ENCODE assay signal across 22 cellular contexts in genomic region chr9:136970361-136970760, GRCh38. TPM values are rescaled to one million over a fixed set of nuclear protein-coding genes. Genes with fewer than 3 reads are reported as not detected.
DNase-seq lines count a peak whose midpoint lies in the region; ATAC-seq and TF ChIP-seq lines count a peak whose summit lies in the region.
"Had no signal": no experiment of that assay in that cellular context is flagged by ENCODE, and none has a peak within 500 bp of the region (broad histone marks: within the 10 kb centered on the region; RNA-seq: fewer than 3 reads in every experiment).

No MANE protein-coding gene starts in this region.

- peak overlapping the region; percentile 9 for H4K91ac ChIP-seq in neuronal stem cell (ENCODE audit: low read depth, low read length, poor library complexity)

- H3K14ac ChIP-seq in neuronal stem cell (ENCODE audit: low read length): peak overlapping the region; percentile 71

- peak overlapping the region; percentile 49 for H2BK15ac ChIP-seq in neuronal stem cell (ENCODE audit: low read length)

- H3K27ac ChIP-seq in BLaER1 treated with 17β-estradiol and CSF1 and Interleukin-3, amounts not matched to agents 10 nM and 100 nM: peak overlapping the region in 1 of 11 experiments; percentile 15; a peak in 1 of 22 replicates
- H3K27ac ChIP-seq in neuronal stem cell (replicated peaks; ENCODE audit: low read length) (no peak overlapping the region), tibial nerve (peak overlapping the region in 1 of 4 donors; percentile 70)
- H3K27ac ChIP-seq: A549 had no signal

- H3K9ac ChIP-seq in BLaER1 treated with 17β-estradiol and CSF1 and Interleukin-3, amounts not matched to agents 10 nM and 100 nM: peak overlapping the region in 8 of 11 experiments; percentile 6 to 49 (median 36); a peak in 12 of 22 replicates
- no peak overlapping the region for H3K9ac ChIP-seq in neuronal stem cell (ENCODE audit: low read depth, low read length, poor library complexity)

- peak; percentile 44 for DNase-seq in NAMALWA (ENCODE audit: low spot score)
- DNase-seq in neuronal stem cell (ENCODE audit: low spot score): no peak
- DNase-seq in tibial nerve (ENCODE audit: low spot score in 2 of 2): no peak
- DNase-seq: 8988T; ACHN; CD4-positive, alpha-beta T cell; CD8-positive, alpha-beta memory T cell; DMS 273 treated with DMSO at 0.1 percent for 48 hours; DMS79; EL; GDM1; H9; HFFc6 had no signal

- peak overlapping the region; percentile 15 to 82 (median 68); a peak in 21 of 22 replicates for H3K4me2 ChIP-seq in BLaER1 treated with 17β-estradiol and CSF1 and Interleukin-3, amounts not matched to agents 10 nM and 100 nM
- H3K4me2 ChIP-seq in neuronal stem cell (ENCODE audit: insufficient read depth, low read length, poor library complexity, severe bottlenecking): no peak overlapping the region
- H3K4me2 ChIP-seq: A549, GM23338 had no signal

- ATAC-seq in GM18858 (IDR thresholded peaks at IDR 0.05; ENCODE audit: unreplicated experiment): no peak
- ATAC-seq in HG03469 (IDR thresholded peaks at IDR 0.05; ENCODE audit: unreplicated experiment): no peak
- ATAC-seq: GM12878, GM23338, HCT116 had no signal

- TF ChIP-seq POLR2A in tibial nerve (IDR thresholded peaks at IDR 0.05): no peak

- H4K20me1 ChIP-seq in BLaER1 treated with 17β-estradiol and CSF1 and Interleukin-3, amounts not matched to agents 10 nM and 100 nM: no peaks in the 10 kb centered on the region; a peak in 2 of 22 replicates

- H3K4ac ChIP-seq in neuronal stem cell (ENCODE audit: low read length): no peak overlapping the region

- no peaks in the 10 kb centered on the region for H3K9me3 ChIP-seq in BLaER1 treated with 17β-estradiol and CSF1 and Interleukin-3, amounts not matched to agents 10 nM and 100 nM (replicated peaks in 1 of 11)
- H3K9me3 ChIP-seq in neuronal stem cell (replicated peaks in 1 of 2; ENCODE audit: control insufficient read depth in 2 of 2, insufficient read depth in 1 of 2, low read depth in 1 of 2, low read length in 2 of 2): no peaks in the 10 kb centered on the region
- no peaks in the 10 kb centered on the region for H3K9me3 ChIP-seq in tibial nerve
- H3K9me3 ChIP-seq: A549 had no signal

- H3K18ac ChIP-seq in neuronal stem cell (ENCODE audit: low read length): peak overlapping the region; percentile 52

- TF ChIP-seq EP300 in tibial nerve (IDR thresholded peaks at IDR 0.05): no peak

- H2AFZ ChIP-seq in neuronal stem cell (ENCODE audit: low read length): no peak overlapping the region
- H2AFZ ChIP-seq: GM23338 had no signal

- no peaks in the 10 kb centered on the region for H3K36me3 ChIP-seq in BLaER1 treated with 17β-estradiol and CSF1 and Interleukin-3, amounts not matched to agents 10 nM and 100 nM
- H3K36me3 ChIP-seq in neuronal stem cell (replicated peaks in 1 of 2; ENCODE audit: control insufficient read depth in 2 of 2, insufficient read depth in 2 of 2, low read length in 2 of 2) (no peaks in the 10 kb centered on the region), tibial nerve (no peaks in the 10 kb centered on the region)

- H3K23ac ChIP-seq in neuronal stem cell (ENCODE audit: low read depth, low read length, poor library complexity): peak overlapping the region; percentile 73

- no CpG with 5 or more reads among the region's 11 CpGs for WGBS in neuronal stem cell (ENCODE audit: extremely low coverage in 2 of 2, insufficient read length in 2 of 2, insufficient replicate concordance in 1 of 2), 2 donors
- WGBS in tibial nerve, 2 donors: 68 to 80% methylated on average over 4 to 10 of the region's 11 CpGs

- H2BK120ac ChIP-seq in neuronal stem cell (ENCODE audit: low read depth, low read length): no peak overlapping the region

- H4K8ac ChIP-seq in neuronal stem cell (ENCODE audit: low read depth, low read length): peak overlapping the region; percentile 65

- no peak for TF ChIP-seq CTCF in tibial nerve (IDR thresholded peaks at IDR 0.05)

- no peaks in the 10 kb centered on the region for H3K79me1 ChIP-seq in neuronal stem cell (ENCODE audit: low read depth, low read length)

- H2BK12ac ChIP-seq in neuronal stem cell (ENCODE audit: low read length): peak overlapping the region; percentile 73

- H2AK5ac ChIP-seq in neuronal stem cell (ENCODE audit: low read depth, low read length): peak overlapping the region; percentile 99

- peak overlapping the region; percentile 53 for H2BK5ac ChIP-seq in neuronal stem cell (ENCODE audit: low read length)

- H3K27me3 ChIP-seq in BLaER1 treated with 17β-estradiol and CSF1 and Interleukin-3, amounts not matched to agents 10 nM and 100 nM: 0 out of 22 replicates have a peak, but pooled peaks cover 0 to 4% (median 0%) of the 10 kb centered on the region in 11 experiments
- H3K27me3 ChIP-seq in neuronal stem cell (ENCODE audit: control insufficient read depth in 3 of 3, insufficient read depth in 3 of 3, low read depth in 1 of 3, low read length in 3 of 3): peaks cover 0 to 38% (median 0%) of the 10 kb centered on the region in 3 experiments
- H3K27me3 ChIP-seq in tibial nerve: no peaks in the 10 kb centered on the region

- no peak overlapping the region for H3K4me3 ChIP-seq in BLaER1 treated with 17β-estradiol and CSF1 and Interleukin-3, amounts not matched to agents 10 nM and 100 nM
- H3K4me3 ChIP-seq in neuronal stem cell (ENCODE audit: low read length in 2 of 2): no peak overlapping the region
- no peak overlapping the region for H3K4me3 ChIP-seq in tibial nerve
- H3K4me3 ChIP-seq: A549, GM12878, GM23338 had no signal

- H3K4me1 ChIP-seq in BLaER1 treated with 17β-estradiol and CSF1 and Interleukin-3, amounts not matched to agents 10 nM and 100 nM: peaks cover 31 to 46% (median 39%) of the 10 kb centered on the region in 10 experiments
- peaks cover 4 to 6% of the 10 kb centered on the region in 2 donors for H3K4me1 ChIP-seq in neuronal stem cell (ENCODE audit: control insufficient read depth in 2 of 2, insufficient read depth in 1 of 2, low read depth in 1 of 2, low read length in 2 of 2)
- H3K4me1 ChIP-seq in tibial nerve: peaks cover 0 to 52% (median 9%) of the 10 kb centered on the region in 4 donors

RNA-seq across cellular contexts. Expression of gene PTGDS, which starts 6.9 kb away (rescaled TPM):
- 0.33 TPM for polyA plus RNA-seq in neuronal stem cell (2013, experiment 1 of 2)
- 0.42 TPM for polyA plus RNA-seq in neuronal stem cell (2013, experiment 2 of 2)
- 1,000 to 10,000 TPM; 1,059 to 8,972 (median 6,550) TPM for total RNA-seq in tibial nerve
- total RNA-seq: GM12878, H4, HFFc6 had no signal
- polyA plus RNA-seq: GM12878 had no signal

RNA-seq across cellular contexts. Expression of gene LCNL1, which starts 12.4 kb away (rescaled TPM):
- 0.07 TPM for polyA plus RNA-seq in neuronal stem cell (2013, experiment 1 of 2)
- 0.07 TPM for polyA plus RNA-seq in neuronal stem cell (2013, experiment 2 of 2)
- 10 to 100 TPM; 14.7 to 86.3 (median 64.3) TPM for total RNA-seq in tibial nerve
- total RNA-seq: GM12878, GM23338, H4, HFFc6 had no signal
- polyA plus RNA-seq: CD14-positive monocyte, GM12878 had no signal

RNA-seq across cellular contexts. Expression of gene LCN12, which starts 18.3 kb away (rescaled TPM):
- 0.07 TPM for polyA plus RNA-seq in neuronal stem cell (2013, experiment 1 of 2)
- polyA plus RNA-seq in neuronal stem cell (2013, experiment 2 of 2): 0.12 TPM
- 10 to 100 TPM in 2 of 4 donors, 1 to 10 TPM in 2; 2.4 to 16.8 (median 7.8) TPM for total RNA-seq in tibial nerve
- total RNA-seq: H4 had no signal
- polyA plus RNA-seq: CD14-positive monocyte; CD8-positive, alpha-beta memory T cell had no signal

RNA-seq across cellular contexts. Expression of gene PAXX, which starts 21.9 kb away (rescaled TPM):
- 57.4 TPM for polyA plus RNA-seq in neuronal stem cell (2013, experiment 1 of 2)
- 58.1 TPM for polyA plus RNA-seq in neuronal stem cell (2013, experiment 2 of 2)
- total RNA-seq in tibial nerve: 100 to 1,000 TPM in 1 of 4 donors, 10 to 100 TPM in 3; 65.7 to 142 (median 68.9) TPM

RNA-seq across cellular contexts. Expression of gene C8G, which starts 25.3 kb away (rescaled TPM):
- polyA plus RNA-seq in neuronal stem cell (2013, experiment 1 of 2): 0.31 TPM
- 0.22 TPM for polyA plus RNA-seq in neuronal stem cell (2013, experiment 2 of 2)
- 1 to 10 TPM in 2 of 4 donors, not detected in 2; 3.3 to 5.1 TPM for total RNA-seq in tibial nerve
- total RNA-seq: CD4-positive, alpha-beta T cell; GM23338; H4 had no signal
- polyA plus RNA-seq: CD8-positive, alpha-beta memory T cell; GM23338 had no signal
